17 cellular contexts compared by ENCODE assay signal in the genomic region with DNA sequence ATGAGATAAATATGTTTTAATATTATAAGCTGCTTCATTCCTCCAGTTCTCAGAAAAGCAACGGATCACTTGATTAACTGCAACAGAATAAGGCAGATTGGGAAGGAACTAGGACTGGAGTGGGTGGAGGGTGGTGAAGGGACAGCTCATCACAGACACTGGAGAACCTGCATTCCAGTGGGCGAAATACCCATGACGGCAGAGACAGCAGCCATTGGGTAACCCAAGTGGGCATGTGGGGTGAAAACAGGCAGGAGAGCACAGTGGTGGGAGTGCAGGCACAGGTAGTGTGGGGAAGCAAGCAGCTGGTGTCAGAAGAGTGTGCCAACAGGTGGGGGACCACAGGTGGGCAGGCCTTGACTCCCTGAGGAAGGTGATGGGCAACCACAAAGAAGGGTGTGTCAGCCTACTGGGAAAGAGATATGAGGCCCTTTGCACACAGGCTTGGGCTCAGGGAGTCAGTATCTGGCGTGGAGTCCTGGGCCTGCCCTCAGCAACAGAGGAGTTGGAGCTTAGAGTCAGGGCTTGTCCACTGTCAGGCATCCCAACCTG. TPM values are rescaled to one million over a fixed set of nuclear protein-coding genes. Genes with fewer than 3 reads are reported as not detected.
DNase-seq lines count a peak whose midpoint lies in the region; ATAC-seq lines count a peak whose summit lies in the region.
"Had no signal": no experiment of that assay in that cellular context is flagged by ENCODE, and none has a peak within 500 bp of the region (broad histone marks: within the 10 kb centered on the region; RNA-seq: fewer than 3 reads in every experiment).

No MANE protein-coding gene starts in this region.

- H3K27ac Mint-ChIP-seq in stimulated activated effector memory CD8-positive, alpha-beta T cell treated with anti-CD3 and anti-CD28 coated beads, Interleukin-12 subunit alpha, Interleukin-12 subunit beta, amount 100 ng/mL, for 72 hours: no peak overlapping the region

- no peak overlapping the region for H2AK5ac ChIP-seq in neuronal stem cell (ENCODE audit: low read depth, low read length)

- no peak overlapping the region for H2AFZ ChIP-seq in neuronal stem cell (ENCODE audit: low read length)
- H2AFZ ChIP-seq: GM23248 had no signal

- H4K8ac ChIP-seq in neuronal stem cell (ENCODE audit: low read depth, low read length): no peak overlapping the region

- H3K4me3 ChIP-seq in neuronal stem cell (ENCODE audit: low read length in 2 of 2): peak overlapping the region in 1 of 2 donors; percentile 6
- H3K4me3 ChIP-seq: GM23248, HAP-1 had no signal

- H3K27ac ChIP-seq in caudate nucleus (ENCODE audit: low read depth, low read length) (peak overlapping the region; percentile 27), neuronal stem cell (replicated peaks; ENCODE audit: low read length) (peak overlapping the region; percentile 17)
- H3K27ac ChIP-seq: C4-2B, GM23248 had no signal

- peaks cover 0 to 2% of the 10 kb centered on the region in 2 donors for H3K9me3 ChIP-seq in neuronal stem cell (replicated peaks in 1 of 2; ENCODE audit: control insufficient read depth in 2 of 2, insufficient read depth in 1 of 2, low read depth in 1 of 2, low read length in 2 of 2)
- H3K9me3 ChIP-seq: HAP-1 had no signal

- no peak overlapping the region for H3K23ac ChIP-seq in neuronal stem cell (ENCODE audit: low read depth, low read length, poor library complexity)

- no peak overlapping the region for H2BK5ac ChIP-seq in neuronal stem cell (ENCODE audit: low read length)

- no peak overlapping the region for H2BK120ac ChIP-seq in neuronal stem cell (ENCODE audit: low read depth, low read length)

- H3K36me3 ChIP-seq in neuronal stem cell (replicated peaks in 1 of 2; ENCODE audit: control insufficient read depth in 2 of 2, insufficient read depth in 2 of 2, low read length in 2 of 2): peaks cover 25 to 94% of the 10 kb centered on the region in 2 donors

- H3K4me3 Mint-ChIP-seq in stimulated activated effector memory CD8-positive, alpha-beta T cell treated with anti-CD3 and anti-CD28 coated beads, Interleukin-12 subunit alpha, Interleukin-12 subunit beta, amount 100 ng/mL, for 72 hours: no peak overlapping the region
- H3K4me3 Mint-ChIP-seq: CD4-positive, alpha-beta memory T cell had no signal

- no CpG with 5 or more reads among the region's 4 CpGs for WGBS in neuronal stem cell (ENCODE audit: extremely low coverage in 2 of 2, insufficient read length in 2 of 2, insufficient replicate concordance in 1 of 2), 2 donors

- no peak overlapping the region for H4K91ac ChIP-seq in neuronal stem cell (ENCODE audit: low read depth, low read length, poor library complexity)

- peak overlapping the region; percentile 64 for H3K18ac ChIP-seq in neuronal stem cell (ENCODE audit: low read length)

- no peaks in the 10 kb centered on the region for H3K36me3 Mint-ChIP-seq in stimulated activated effector memory CD8-positive, alpha-beta T cell treated with anti-CD3 and anti-CD28 coated beads, Interleukin-12 subunit alpha, Interleukin-12 subunit beta, amount 100 ng/mL, for 72 hours
- H3K36me3 Mint-ChIP-seq: CD4-positive, alpha-beta memory T cell had no signal

- peaks cover 0 to 1% of the 10 kb centered on the region in 2 donors for H3K4me1 ChIP-seq in neuronal stem cell (ENCODE audit: control insufficient read depth in 2 of 2, insufficient read depth in 1 of 2, low read depth in 1 of 2, low read length in 2 of 2)

- peak overlapping the region; percentile 31 for H3K14ac ChIP-seq in neuronal stem cell (ENCODE audit: low read length)

- H2BK15ac ChIP-seq in neuronal stem cell (ENCODE audit: low read length): no peak overlapping the region

- no peak overlapping the region for H3K9ac ChIP-seq in neuronal stem cell (ENCODE audit: low read depth, low read length, poor library complexity)
- H3K9ac ChIP-seq: GM23248 had no signal

- DNase-seq in caudate nucleus (lab: John Stamatoyannopoulos, UW): peak in 13 of 61 donors; percentile 16 to 88 (median 37)
- DNase-seq in neuronal stem cell (ENCODE audit: low spot score): no peak
- no peak for DNase-seq in stimulated activated effector memory CD8-positive, alpha-beta T cell treated with anti-CD3 and anti-CD28 coated beads, Interleukin-12 subunit alpha, Interleukin-12 subunit beta, amount 100 ng/mL, for 72 hours (ENCODE audit: low spot score in 2 of 2)
- DNase-seq in stimulated activated naive CD4-positive, alpha-beta T cell (lab: John Stamatoyannopoulos, UW): no peak
- DNase-seq in NCI-H1930 (lab: John Stamatoyannopoulos, UW): no peak
- DNase-seq: AML-193; Calu3; CD4-positive, alpha-beta memory T cell; DMS79 treated with DMSO at 0.1 percent for 48 hours; GF-D8; GM23248; KG1 had no signal

- peaks cover 16% of the 10 kb centered on the region for H3K79me1 ChIP-seq in neuronal stem cell (ENCODE audit: low read depth, low read length)

- H3K27me3 ChIP-seq in neuronal stem cell (ENCODE audit: control insufficient read depth in 3 of 3, insufficient read depth in 3 of 3, low read depth in 1 of 3, low read length in 3 of 3): no peaks in the 10 kb centered on the region

- no peak overlapping the region for H3K4ac ChIP-seq in neuronal stem cell (ENCODE audit: low read length)

- H3K4me2 ChIP-seq in neuronal stem cell (ENCODE audit: insufficient read depth, low read length, poor library complexity, severe bottlenecking): no peak overlapping the region

- H3K9me3 Mint-ChIP-seq in stimulated activated effector memory CD8-positive, alpha-beta T cell treated with anti-CD3 and anti-CD28 coated beads, Interleukin-12 subunit alpha, Interleukin-12 subunit beta, amount 100 ng/mL, for 72 hours: no peaks in the 10 kb centered on the region
- H3K9me3 Mint-ChIP-seq: CD4-positive, alpha-beta memory T cell had no signal

- no peaks in the 10 kb centered on the region for H3K4me1 Mint-ChIP-seq in stimulated activated effector memory CD8-positive, alpha-beta T cell treated with anti-CD3 and anti-CD28 coated beads, Interleukin-12 subunit alpha, Interleukin-12 subunit beta, amount 100 ng/mL, for 72 hours
- H3K4me1 Mint-ChIP-seq: CD4-positive, alpha-beta memory T cell had no signal

- peak; percentile 19 for ATAC-seq in stimulated activated effector memory CD8-positive, alpha-beta T cell treated with anti-CD3 and anti-CD28 coated beads, Interleukin-12 subunit alpha, Interleukin-12 subunit beta, amount 100 ng/mL, for 72 hours
- ATAC-seq in GM18868 (IDR thresholded peaks at IDR 0.05; ENCODE audit: unreplicated experiment) (no peak), HG02588 (IDR thresholded peaks at IDR 0.05; ENCODE audit: unreplicated experiment) (no peak)

- no peak overlapping the region for H2BK12ac ChIP-seq in neuronal stem cell (ENCODE audit: low read length)

RNA-seq across cellular contexts. Expression of a gene that starts 27.2 kb away (rescaled TPM):
- 77.1 TPM for polyA plus RNA-seq in neuronal stem cell (2013, experiment 1 of 2)
- 77.6 TPM for polyA plus RNA-seq in neuronal stem cell (2013, experiment 2 of 2)
- polyA plus RNA-seq: BJ; CD4-positive, alpha-beta memory T cell; GM23248 had no signal
